8 cellular contexts compared by ENCODE assay signal in genomic region chr14:106530423-106531107, GRCh38.
DNase-seq lines count a peak whose midpoint lies in the region; ATAC-seq, FAIRE-seq and TF ChIP-seq lines count a peak whose summit lies in the region.

No MANE protein-coding gene starts in this region.

- no peak for FAIRE-seq in D721Med (lab: Jason Lieb, UNC)

- no peak overlapping the region for H3K4me3 Mint-ChIP-seq in activated CD8-positive, alpha-beta T cell treated with anti-CD3 and anti-CD28 coated beads for 36 hours

- no peaks in the 10 kb centered on the region for H3K9me3 ChIP-seq in suprapubic skin

- 64% methylated on average over 11 of the region's 12 CpGs for WGBS in suprapubic skin

- H3K4me1 Mint-ChIP-seq in activated CD8-positive, alpha-beta T cell treated with anti-CD3 and anti-CD28 coated beads for 36 hours (ENCODE audit: low read depth): peaks cover 3% of the 10 kb centered on the region

- peaks cover 4% of the 10 kb centered on the region for H3K9me3 Mint-ChIP-seq in activated CD8-positive, alpha-beta T cell treated with anti-CD3 and anti-CD28 coated beads for 36 hours

- TF ChIP-seq POLR2A in suprapubic skin (IDR thresholded peaks at IDR 0.05): no peak

- no peaks in the 10 kb centered on the region for H3K27me3 ChIP-seq in suprapubic skin

- H3K27ac Mint-ChIP-seq in activated CD8-positive, alpha-beta T cell treated with anti-CD3 and anti-CD28 coated beads for 36 hours: no peak overlapping the region

- peaks cover 5% of the 10 kb centered on the region for H3K27me3 Mint-ChIP-seq in activated CD8-positive, alpha-beta T cell treated with anti-CD3 and anti-CD28 coated beads for 36 hours

- POLR2A ChIA-PET in activated CD8-positive, alpha-beta T cell treated with anti-CD3 and anti-CD28 coated beads for 36 hours (lab: Charles Lee): interaction anchor here (0.9 to 1.4 kb wide), 2 partner anchors 13 to 108 kb away, joined by 3 read pairs; no protein-coding TSS in a partner anchor

- H3K27ac ChIP-seq in suprapubic skin: no peak overlapping the region

- peak; percentile 76 for TF ChIP-seq CTCF in activated CD8-positive, alpha-beta T cell treated with anti-CD3 and anti-CD28 coated beads for 36 hours (IDR thresholded peaks at IDR 0.05)
- TF ChIP-seq CTCF in suprapubic skin (IDR thresholded peaks at IDR 0.05): peak in 1 of 2 donors; percentile 4
- TF ChIP-seq CTCF in D721Med (IDR thresholded peaks at IDR 0.05; ENCODE audit: insufficient read depth, missing control alignments): no peak

- H3K4me3 ChIP-seq in suprapubic skin: no peak overlapping the region

- H3K4me1 ChIP-seq in suprapubic skin: no peaks in the 10 kb centered on the region

- ATAC-seq in GM19324 (IDR thresholded peaks at IDR 0.05; ENCODE audit: low FRiP score, unreplicated experiment) (peak; percentile 63), HG03103 (IDR thresholded peaks at IDR 0.05; ENCODE audit: low read depth, unreplicated experiment) (peak; percentile 86)
- peak; percentile 96 for ATAC-seq in activated CD8-positive, alpha-beta T cell treated with anti-CD3 and anti-CD28 coated beads for 36 hours

- no peak for TF ChIP-seq EP300 in suprapubic skin (IDR thresholded peaks at IDR 0.05)

- peak; percentile 79 for DNase-seq in activated CD8-positive, alpha-beta T cell treated with anti-CD3 and anti-CD28 coated beads for 36 hours
- peak; percentile 45 for DNase-seq in stimulated activated CD4-positive, alpha-beta T cell treated with anti-CD3 and anti-CD28 coated beads, Interleukin-4, amount 100 ng/mL, for 24 hours
- DNase-seq in suprapubic skin (ENCODE audit: low spot score in 2 of 2): no peak
- no peak for DNase-seq in NCI-H748 (lab: John Stamatoyannopoulos, UW; ENCODE audit: unreplicated experiment)
- DNase-seq in NCI-H146 (lab: John Stamatoyannopoulos, UW): no peak
- DNase-seq in D721Med (ENCODE audit: insufficient read length, low spot score): no peak

- H3K36me3 ChIP-seq in suprapubic skin: no peaks in the 10 kb centered on the region

- H3K36me3 Mint-ChIP-seq in activated CD8-positive, alpha-beta T cell treated with anti-CD3 and anti-CD28 coated beads for 36 hours (ENCODE audit: low read depth): no peaks in the 10 kb centered on the region

- intact Hi-C loops in activated CD8-positive, alpha-beta T cell treated with anti-CD3 and anti-CD28 coated beads for 36 hours (cut with micrococcal nuclease): no loop called here

- CTCF ChIA-PET in activated CD8-positive, alpha-beta T cell treated with anti-CD3 and anti-CD28 coated beads for 36 hours (lab: Charles Lee): interaction anchor here (0.7 to 16.3 kb wide), 36 partner anchors 9 to 485 kb away, joined by 3 to 270 read pairs (median 4); no protein-coding TSS in a partner anchor

Comparison
In these comparisons a context has a peak if more than half of its experiments do, and no peak if none do; other contexts are left out.
1. DNase-seq: peak in activated CD8-positive, alpha-beta T cell treated with anti-CD3 and anti-CD28 coated beads for 36 hours (single experiment) and stimulated activated CD4-positive, alpha-beta T cell treated with anti-CD3 and anti-CD28 coated beads, Interleukin-4, amount 100 ng/mL, for 24 hours (single experiment); none in suprapubic skin (0 of 2), NCI-H748 (single experiment), NCI-H146 (single experiment) and D721Med (single experiment).
2. Peak in every context shown above with its lines, with median percentiles within 50 percentile points of each other: ATAC-seq.